Comparison of ENCODE assay signal across 10 cellular contexts in the genomic region with DNA sequence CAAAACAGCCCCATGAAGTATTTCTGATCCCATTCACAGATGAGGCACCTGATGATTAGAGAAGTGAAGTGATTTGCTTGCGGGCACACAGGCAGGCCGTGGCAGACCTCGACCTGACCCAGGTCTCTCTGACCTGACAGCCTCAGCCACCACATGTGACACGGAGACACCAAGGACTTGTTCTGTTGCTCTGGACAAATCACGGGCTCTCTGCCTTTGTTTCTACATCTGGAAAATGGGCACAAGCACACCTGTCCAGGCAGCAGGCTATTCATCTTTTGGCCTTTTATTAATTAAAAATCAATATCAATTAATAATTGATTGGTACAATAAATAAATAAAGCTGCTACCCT. TPM values are rescaled to one million over a fixed set of nuclear protein-coding genes. Genes with fewer than 3 reads are reported as not detected.
A peak's percentile ranks its signal among the peaks of the same experiment; 100 is the strongest.
DNase-seq lines count a peak whose midpoint lies in the region; ATAC-seq, FAIRE-seq and TF ChIP-seq lines count a peak whose summit lies in the region.
"Had no signal": no experiment of that assay in that cellular context is flagged by ENCODE, and none has a peak within 500 bp of the region (broad histone marks: within the 10 kb centered on the region; RNA-seq: fewer than 3 reads in every experiment).

No MANE protein-coding gene starts in this region.

- no peaks in the 10 kb centered on the region for H3K9me3 Mint-ChIP-seq in activated T-cell treated with anti-CD3 and anti-CD28 coated beads, Interleukin-2, amount 50 U/mL, for 24 hours
- no peaks in the 10 kb centered on the region for H3K9me3 Mint-ChIP-seq in activated CD4-positive, alpha-beta memory T cell treated with anti-CD3 and anti-CD28 coated beads, Interleukin-2, amount 10 ng/mL, durations not matched to agents 7 days and 5 days

- H3K36me3 Mint-ChIP-seq in activated T-cell treated with anti-CD3 and anti-CD28 coated beads, Interleukin-2, amount 50 U/mL, for 24 hours (ENCODE audit: low read depth): peaks cover 77% of the 10 kb centered on the region
- peaks cover 64% of the 10 kb centered on the region for H3K36me3 Mint-ChIP-seq in activated CD4-positive, alpha-beta memory T cell treated with anti-CD3 and anti-CD28 coated beads, Interleukin-2, amount 10 ng/mL, durations not matched to agents 7 days and 5 days (ENCODE audit: low read depth)

- CTCF ChIA-PET in activated CD4-positive, alpha-beta memory T cell treated with anti-CD3 and anti-CD28 coated beads, Interleukin-2, amount 10 ng/mL, durations not matched to agents 7 days and 5 days (lab: Charles Lee): interaction anchor here (0.8 to 4.3 kb wide), 7 partner anchors 13 to 94 kb away, joined by 3 to 54 read pairs (median 5); no protein-coding TSS in a partner anchor

- FAIRE-seq in kidney (lab: Jason Lieb, UNC): no peak

- peak overlapping the region; percentile 51 to 77 for H3K9ac ChIP-seq in kidney (ENCODE audit: low read length in 2 of 2)

- no peak for ATAC-seq in HG03280 (IDR thresholded peaks at IDR 0.05; ENCODE audit: unreplicated experiment)

- H3K27me3 ChIP-seq in testis: no peaks in the 10 kb centered on the region

- intact Hi-C loops in kidney (cut with DNase I) (no loop called here), testis (cut with DNase I; ENCODE audit: low total_unique reads) (no loop called here)

- WGBS in testis, 2 donors: 87 to 92% methylated on average over 5 of the region's 5 CpGs

- POLR2A ChIA-PET in activated CD4-positive, alpha-beta memory T cell treated with anti-CD3 and anti-CD28 coated beads, Interleukin-2, amount 10 ng/mL, durations not matched to agents 7 days and 5 days (lab: Charles Lee): interaction anchor here (1.8 to 12.9 kb wide), 7 partner anchors 9 to 165 kb away, joined by 5 to 337 read pairs (median 35); a partner anchor contains a TSS

- peak overlapping the region; percentile 90 to 96 for H3K27ac ChIP-seq in kidney (ENCODE audit: low read depth in 2 of 2, low read length in 2 of 2)
- H3K27ac ChIP-seq in testis: peak overlapping the region; percentile 17 to 82

- H3K27ac Mint-ChIP-seq in activated T-cell treated with anti-CD3 and anti-CD28 coated beads, Interleukin-2, amount 50 U/mL, for 24 hours: peak overlapping the region; percentile 95
- peak overlapping the region; percentile 93 for H3K27ac Mint-ChIP-seq in activated CD4-positive, alpha-beta memory T cell treated with anti-CD3 and anti-CD28 coated beads, Interleukin-2, amount 10 ng/mL, durations not matched to agents 7 days and 5 days

- H3K9me3 ChIP-seq in kidney (ENCODE audit: control insufficient read depth in 1 of 2, low read length in 2 of 2) (no peaks in the 10 kb centered on the region), testis (no peaks in the 10 kb centered on the region)

- no peak for DNase-seq in activated T-cell treated with anti-CD3 and anti-CD28 coated beads, Interleukin-2, amount 50 U/mL, for 24 hours
- DNase-seq in activated T-cell treated with anti-CD3 and anti-CD28 coated beads for 4 hours (no peak), kidney (no peak), testis (no peak), NOMO-1 treated with DMSO at 0.1 percent for 48 hours (lab: John Stamatoyannopoulos, UW; ENCODE audit: unreplicated experiment) (no peak), NCI-H146 treated with DMSO at 0.1 percent for 48 hours (lab: John Stamatoyannopoulos, UW; ENCODE audit: unreplicated experiment) (no peak)
- no peak for DNase-seq in activated CD4-positive, alpha-beta memory T cell treated with anti-CD3 and anti-CD28 coated beads, Interleukin-2, amount 10 ng/mL, durations not matched to agents 7 days and 5 days
- DNase-seq: NCI-H524, retina had no signal

- peak overlapping the region; percentile 26 to 30 for H3K4me3 ChIP-seq in kidney (ENCODE audit: low read length in 2 of 2)
- H3K4me3 ChIP-seq in testis: no peak overlapping the region

- H3K27me3 Mint-ChIP-seq in activated T-cell treated with anti-CD3 and anti-CD28 coated beads, Interleukin-2, amount 50 U/mL, for 24 hours: no peaks in the 10 kb centered on the region
- H3K27me3 Mint-ChIP-seq in activated CD4-positive, alpha-beta memory T cell treated with anti-CD3 and anti-CD28 coated beads, Interleukin-2, amount 10 ng/mL, durations not matched to agents 7 days and 5 days: no peaks in the 10 kb centered on the region

- H3K4me1 Mint-ChIP-seq in activated T-cell treated with anti-CD3 and anti-CD28 coated beads, Interleukin-2, amount 50 U/mL, for 24 hours (ENCODE audit: low read depth): peaks cover 68% of the 10 kb centered on the region
- H3K4me1 Mint-ChIP-seq in activated CD4-positive, alpha-beta memory T cell treated with anti-CD3 and anti-CD28 coated beads, Interleukin-2, amount 10 ng/mL, durations not matched to agents 7 days and 5 days: peaks cover 74% of the 10 kb centered on the region

- H3K36me3 ChIP-seq in kidney (ENCODE audit: control insufficient read depth in 1 of 2, insufficient read depth in 2 of 2, low read length in 2 of 2) (no peaks in the 10 kb centered on the region), testis (ENCODE audit: low read depth, missing control alignments) (no peaks in the 10 kb centered on the region)

- peak overlapping the region; percentile 93 for H3K4me3 Mint-ChIP-seq in activated T-cell treated with anti-CD3 and anti-CD28 coated beads, Interleukin-2, amount 50 U/mL, for 24 hours
- peak overlapping the region; percentile 86 for H3K4me3 Mint-ChIP-seq in activated CD4-positive, alpha-beta memory T cell treated with anti-CD3 and anti-CD28 coated beads, Interleukin-2, amount 10 ng/mL, durations not matched to agents 7 days and 5 days

- no peak for TF ChIP-seq POLR2A in testis (IDR thresholded peaks at IDR 0.05)

- TF ChIP-seq CTCF in kidney (IDR thresholded peaks at IDR 0.05; ENCODE audit: borderline replicate concordance, extremely low read depth, insufficient read depth) (no peak), testis (IDR thresholded peaks at IDR 0.05) (no peak)

- H3K4me1 ChIP-seq in kidney (ENCODE audit: control insufficient read depth in 1 of 2, insufficient read depth in 1 of 2, low read depth in 1 of 2, low read length in 2 of 2) (peaks cover 48 to 54% of the 10 kb centered on the region in 2 donors), testis (peaks cover 52% of the 10 kb centered on the region)

RNA-seq across cellular contexts. Expression of a gene that starts 3.4 kb away (rescaled TPM):
- total RNA-seq in activated CD4-positive, alpha-beta memory T cell treated with anti-CD3 and anti-CD28 coated beads, Interleukin-2, amount 10 ng/mL, durations not matched to agents 7 days and 5 days: 10 to 100 TPM; 28.7 to 30.6 TPM
- total RNA-seq in kidney (24.5 TPM), testis (10 to 100 TPM; 12.4 to 14.6 TPM)
- polyA plus RNA-seq in kidney (ENCODE audit: insufficient read depth, low read depth, low replicate concordance) (7.6 TPM), testis (ENCODE audit: insufficient read depth, low read depth, low replicate concordance) (24.9 TPM)

RNA-seq across cellular contexts. Expression of a gene that starts 51.5 kb away (rescaled TPM):
- under 1 TPM; 0.20 to 0.23 TPM for total RNA-seq in activated CD4-positive, alpha-beta memory T cell treated with anti-CD3 and anti-CD28 coated beads, Interleukin-2, amount 10 ng/mL, durations not matched to agents 7 days and 5 days
- total RNA-seq in kidney (not detected), testis (10 to 100 TPM; 15.5 to 47.4 TPM)
- polyA plus RNA-seq in kidney (ENCODE audit: insufficient read depth, low read depth, low replicate concordance) (not detected), testis (ENCODE audit: insufficient read depth, low read depth, low replicate concordance) (72.0 TPM)

Comparison
In these comparisons a context has a peak if more than half of its experiments do, and no peak if none do; other contexts are left out.
1. H3K4me3 ChIP-seq: peak in kidney (2 of 2); none in testis (0 of 2).
2. RNA of a gene that starts 51.5 kb away (total RNA-seq): 15.5 to 47.4 TPM in testis; 0.20 to 0.23 TPM in activated CD4-positive, alpha-beta memory T cell treated with anti-CD3 and anti-CD28 coated beads, Interleukin-2, amount 10 ng/mL, durations not matched to agents 7 days and 5 days and not detected in kidney (single experiment); every median in the first group is over 10 times any median in the second.